ENCODE assay signal across 1 cellular context in genomic region chr4:87243426-87244053, GRCh38.
TF ChIP-seq lines count a peak whose summit lies in the region.

No MANE protein-coding gene starts in this region.

TF ChIP-seq in GM12878, 131 proteins besides CTCF, POLR2A, EP300 and RAD21 (continued from another document):
- TF ChIP-seq ELK1 (IDR thresholded peaks at IDR 0.05; ENCODE audit: low read depth, low read length) (no peak), MEF2A (IDR thresholded peaks at IDR 0.05; ENCODE audit: insufficient read depth, low read depth, low read length) (no peak), NKRF (conservative IDR thresholded peaks at IDR 0.05) (no peak), CBX5 (IDR thresholded peaks at IDR 0.05; ENCODE audit: low read depth) (peak; percentile 99)
